In the genomic region with DNA sequence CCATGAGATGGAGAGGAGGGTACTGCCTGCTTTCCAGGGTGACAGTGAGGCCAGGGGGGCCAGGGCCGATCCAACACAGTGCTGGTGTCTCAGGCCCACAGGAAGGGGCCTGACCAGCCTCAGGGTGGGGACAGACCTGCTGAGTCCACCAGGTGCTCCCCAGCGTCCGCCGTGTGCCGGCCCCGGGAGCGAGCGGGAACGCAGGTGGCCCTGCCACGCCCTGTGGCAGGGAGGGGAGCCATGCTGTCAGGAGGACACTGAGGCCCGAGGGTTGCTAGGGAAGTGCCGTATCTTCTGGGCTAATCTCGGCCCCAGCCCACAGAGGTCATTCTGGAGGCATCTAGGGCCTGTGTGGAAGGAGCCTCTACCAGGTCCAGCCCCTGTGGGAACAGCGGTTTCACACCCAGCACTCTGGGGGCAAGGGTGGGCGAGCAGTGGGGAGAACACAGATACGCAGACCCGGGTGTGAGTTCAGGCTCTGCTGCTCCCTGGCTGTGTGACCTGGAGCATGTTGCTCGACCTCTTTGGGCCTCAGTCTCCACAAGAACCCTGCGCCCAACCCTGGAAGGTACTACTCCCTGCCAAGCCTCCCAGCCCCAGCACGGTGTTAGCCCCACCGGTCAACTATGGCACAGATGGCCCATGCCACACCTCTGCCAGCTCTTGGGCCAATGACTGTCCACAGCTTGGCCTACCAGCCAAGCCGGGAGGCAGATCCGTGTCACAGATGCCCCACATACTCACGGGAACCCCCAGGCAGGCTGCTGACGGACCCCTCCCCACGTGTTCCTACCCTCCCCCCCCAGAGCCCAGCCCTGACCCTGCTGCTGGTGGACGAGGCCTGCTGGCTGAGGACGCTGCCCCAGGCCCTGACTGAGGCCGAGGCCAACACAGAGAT, we compare ENCODE assay signal across 1 cellular context.
A peak's percentile ranks its signal among the peaks of the same experiment; 100 is the strongest.
TF ChIP-seq lines count a peak whose summit lies in the region.

No MANE protein-coding gene starts in this region.

TF ChIP-seq in K562, 482 proteins besides CTCF, POLR2A, EP300 and RAD21 (continued from another document and continues in another):
- TF ChIP-seq TRIM28 (IDR thresholded peaks at IDR 0.05) (no peak), TCFL5 (CRISPR knock-in tag; conservative IDR thresholded peaks at IDR 0.05) (no peak), E2F4 (CRISPR knock-in tag; IDR thresholded peaks at IDR 0.05; ENCODE audit: low read depth) (no peak), ELF1 (tag; IDR thresholded peaks at IDR 0.05) (no peak), CTBP1 (IDR thresholded peaks at IDR 0.05; ENCODE audit: borderline replicate concordance) (peak; percentile 87), ZFX (CRISPR knock-in tag; IDR thresholded peaks at IDR 0.05) (peak; percentile 69), NFATC3 (IDR thresholded peaks at IDR 0.05) (no peak), NFIC (IDR thresholded peaks at IDR 0.05) (no peak), ZNF398 (CRISPR knock-in tag; IDR thresholded peaks at IDR 0.05) (no peak), ZNF175 (CRISPR knock-in tag; IDR thresholded peaks at IDR 0.05; ENCODE audit: low read depth) (no peak), RCOR1 (IDR thresholded peaks at IDR 0.05; ENCODE audit: borderline replicate concordance in 1 of 2, low read depth in 2 of 2, low read length in 2 of 2) (peak in 1 of 2 experiments; percentile 73; a peak in 2 of 4 replicates), ZFP36 (IDR thresholded peaks at IDR 0.05; ENCODE audit: low read depth, low read length, partially characterized antibody) (no peak), KHSRP (IDR thresholded peaks at IDR 0.05) (no peak), KLF1 (tag; IDR thresholded peaks at IDR 0.05) (peak; percentile 22; the same call in 1 of the 2 replicates), USF1 (CRISPR knock-in tag; IDR thresholded peaks at IDR 0.05) (no peak), HDAC8 (tag; IDR thresholded peaks at IDR 0.05) (no peak), MYC (IDR thresholded peaks at IDR 0.05; ENCODE audit: low read depth, low read length) (peak; percentile 62), MYC (CRISPR knock-in tag; IDR thresholded peaks at IDR 0.05; ENCODE audit: borderline replicate concordance, low read depth) (no peak), ZNF644 (tag; IDR thresholded peaks at IDR 0.05; ENCODE audit: low read depth) (no peak), ZNF507 (tag; conservative IDR thresholded peaks at IDR 0.05) (no peak), CSDE1 (IDR thresholded peaks at IDR 0.05) (no peak), OTX1 (CRISPR knock-in tag; IDR thresholded peaks at IDR 0.05) (no peak), ARID3B (CRISPR knock-in tag; IDR thresholded peaks at IDR 0.05; ENCODE audit: borderline replicate concordance) (0 out of 2 replicates have a peak, but pooled peaks have one; percentile 54), WHSC1 (IDR thresholded peaks at IDR 0.05; ENCODE audit: low read length) (no peak), ZNF778 (CRISPR knock-in tag; IDR thresholded peaks at IDR 0.05) (no peak), NR4A1 (CRISPR knock-in tag; IDR thresholded peaks at IDR 0.05) (peak; percentile 64; the same call in 1 of the 2 replicates), NR4A1 (tag; IDR thresholded peaks at IDR 0.05) (no peak), ARID3A (IDR thresholded peaks at IDR 0.05; ENCODE audit: borderline replicate concordance, low read depth, low read length) (no peak), RHOXF2B (CRISPR knock-in tag; conservative IDR thresholded peaks at IDR 0.05) (no peak), ZNF766 (CRISPR knock-in tag; conservative IDR thresholded peaks at IDR 0.05) (no peak)
- TF ChIP-seq, protein P1, sequence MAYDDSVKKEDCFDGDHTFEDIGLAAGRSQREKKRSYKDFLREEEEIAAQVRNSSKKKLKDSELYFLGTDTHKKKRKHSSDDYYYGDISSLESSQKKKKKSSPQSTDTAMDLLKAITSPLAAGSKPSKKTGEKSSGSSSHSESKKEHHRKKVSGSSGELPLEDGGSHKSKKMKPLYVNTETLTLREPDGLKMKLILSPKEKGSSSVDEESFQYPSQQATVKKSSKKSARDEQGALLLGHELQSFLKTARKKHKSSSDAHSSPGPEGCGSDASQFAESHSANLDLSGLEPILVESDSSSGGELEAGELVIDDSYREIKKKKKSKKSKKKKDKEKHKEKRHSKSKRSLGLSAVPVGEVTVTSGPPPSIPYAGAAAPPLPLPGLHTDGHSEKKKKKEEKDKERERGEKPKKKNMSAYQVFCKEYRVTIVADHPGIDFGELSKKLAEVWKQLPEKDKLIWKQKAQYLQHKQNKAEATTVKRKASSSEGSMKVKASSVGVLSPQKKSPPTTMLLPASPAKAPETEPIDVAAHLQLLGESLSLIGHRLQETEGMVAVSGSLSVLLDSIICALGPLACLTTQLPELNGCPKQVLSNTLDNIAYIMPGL (CRISPR knock-in tag; IDR thresholded peaks at IDR 0.05) = no peak
- TF ChIP-seq, protein P2, sequence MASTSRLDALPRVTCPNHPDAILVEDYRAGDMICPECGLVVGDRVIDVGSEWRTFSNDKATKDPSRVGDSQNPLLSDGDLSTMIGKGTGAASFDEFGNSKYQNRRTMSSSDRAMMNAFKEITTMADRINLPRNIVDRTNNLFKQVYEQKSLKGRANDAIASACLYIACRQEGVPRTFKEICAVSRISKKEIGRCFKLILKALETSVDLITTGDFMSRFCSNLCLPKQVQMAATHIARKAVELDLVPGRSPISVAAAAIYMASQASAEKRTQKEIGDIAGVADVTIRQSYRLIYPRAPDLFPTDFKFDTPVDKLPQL (IDR thresholded peaks at IDR 0.05; ENCODE audit: extremely low read depth, insufficient read length) = no peak
- TF ChIP-seq, protein P3, sequence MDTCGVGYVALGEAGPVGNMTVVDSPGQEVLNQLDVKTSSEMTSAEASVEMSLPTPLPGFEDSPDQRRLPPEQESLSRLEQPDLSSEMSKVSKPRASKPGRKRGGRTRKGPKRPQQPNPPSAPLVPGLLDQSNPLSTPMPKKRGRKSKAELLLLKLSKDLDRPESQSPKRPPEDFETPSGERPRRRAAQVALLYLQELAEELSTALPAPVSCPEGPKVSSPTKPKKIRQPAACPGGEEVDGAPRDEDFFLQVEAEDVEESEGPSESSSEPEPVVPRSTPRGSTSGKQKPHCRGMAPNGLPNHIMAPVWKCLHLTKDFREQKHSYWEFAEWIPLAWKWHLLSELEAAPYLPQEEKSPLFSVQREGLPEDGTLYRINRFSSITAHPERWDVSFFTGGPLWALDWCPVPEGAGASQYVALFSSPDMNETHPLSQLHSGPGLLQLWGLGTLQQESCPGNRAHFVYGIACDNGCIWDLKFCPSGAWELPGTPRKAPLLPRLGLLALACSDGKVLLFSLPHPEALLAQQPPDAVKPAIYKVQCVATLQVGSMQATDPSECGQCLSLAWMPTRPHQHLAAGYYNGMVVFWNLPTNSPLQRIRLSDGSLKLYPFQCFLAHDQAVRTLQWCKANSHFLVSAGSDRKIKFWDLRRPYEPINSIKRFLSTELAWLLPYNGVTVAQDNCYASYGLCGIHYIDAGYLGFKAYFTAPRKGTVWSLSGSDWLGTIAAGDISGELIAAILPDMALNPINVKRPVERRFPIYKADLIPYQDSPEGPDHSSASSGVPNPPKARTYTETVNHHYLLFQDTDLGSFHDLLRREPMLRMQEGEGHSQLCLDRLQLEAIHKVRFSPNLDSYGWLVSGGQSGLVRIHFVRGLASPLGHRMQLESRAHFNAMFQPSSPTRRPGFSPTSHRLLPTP (IDR thresholded peaks at IDR 0.05; ENCODE audit: borderline replicate concordance, extremely low read depth, insufficient read length) = no peak
- TF ChIP-seq, protein P4, sequence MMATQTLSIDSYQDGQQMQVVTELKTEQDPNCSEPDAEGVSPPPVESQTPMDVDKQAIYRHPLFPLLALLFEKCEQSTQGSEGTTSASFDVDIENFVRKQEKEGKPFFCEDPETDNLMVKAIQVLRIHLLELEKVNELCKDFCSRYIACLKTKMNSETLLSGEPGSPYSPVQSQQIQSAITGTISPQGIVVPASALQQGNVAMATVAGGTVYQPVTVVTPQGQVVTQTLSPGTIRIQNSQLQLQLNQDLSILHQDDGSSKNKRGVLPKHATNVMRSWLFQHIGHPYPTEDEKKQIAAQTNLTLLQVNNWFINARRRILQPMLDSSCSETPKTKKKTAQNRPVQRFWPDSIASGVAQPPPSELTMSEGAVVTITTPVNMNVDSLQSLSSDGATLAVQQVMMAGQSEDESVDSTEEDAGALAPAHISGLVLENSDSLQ (IDR thresholded peaks at IDR 0.05) = peak; percentile 22; the same call in 1 of the 2 replicates
- TF ChIP-seq, protein P5, sequence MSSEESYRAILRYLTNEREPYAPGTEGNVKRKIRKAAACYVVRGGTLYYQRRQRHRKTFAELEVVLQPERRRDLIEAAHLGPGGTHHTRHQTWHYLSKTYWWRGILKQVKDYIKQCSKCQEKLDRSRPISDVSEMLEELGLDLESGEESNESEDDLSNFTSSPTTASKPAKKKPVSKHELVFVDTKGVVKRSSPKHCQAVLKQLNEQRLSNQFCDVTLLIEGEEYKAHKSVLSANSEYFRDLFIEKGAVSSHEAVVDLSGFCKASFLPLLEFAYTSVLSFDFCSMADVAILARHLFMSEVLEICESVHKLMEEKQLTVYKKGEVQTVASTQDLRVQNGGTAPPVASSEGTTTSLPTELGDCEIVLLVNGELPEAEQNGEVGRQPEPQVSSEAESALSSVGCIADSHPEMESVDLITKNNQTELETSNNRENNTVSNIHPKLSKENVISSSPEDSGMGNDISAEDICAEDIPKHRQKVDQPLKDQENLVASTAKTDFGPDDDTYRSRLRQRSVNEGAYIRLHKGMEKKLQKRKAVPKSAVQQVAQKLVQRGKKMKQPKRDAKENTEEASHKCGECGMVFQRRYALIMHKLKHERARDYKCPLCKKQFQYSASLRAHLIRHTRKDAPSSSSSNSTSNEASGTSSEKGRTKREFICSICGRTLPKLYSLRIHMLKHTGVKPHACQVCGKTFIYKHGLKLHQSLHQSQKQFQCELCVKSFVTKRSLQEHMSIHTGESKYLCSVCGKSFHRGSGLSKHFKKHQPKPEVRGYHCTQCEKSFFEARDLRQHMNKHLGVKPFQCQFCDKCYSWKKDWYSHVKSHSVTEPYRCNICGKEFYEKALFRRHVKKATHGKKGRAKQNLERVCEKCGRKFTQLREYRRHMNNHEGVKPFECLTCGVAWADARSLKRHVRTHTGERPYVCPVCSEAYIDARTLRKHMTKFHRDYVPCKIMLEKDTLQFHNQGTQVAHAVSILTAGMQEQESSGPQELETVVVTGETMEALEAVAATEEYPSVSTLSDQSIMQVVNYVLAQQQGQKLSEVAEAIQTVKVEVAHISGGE (CRISPR knock-in tag; IDR thresholded peaks at IDR 0.05) = no peak
- TF ChIP-seq, protein P6, sequence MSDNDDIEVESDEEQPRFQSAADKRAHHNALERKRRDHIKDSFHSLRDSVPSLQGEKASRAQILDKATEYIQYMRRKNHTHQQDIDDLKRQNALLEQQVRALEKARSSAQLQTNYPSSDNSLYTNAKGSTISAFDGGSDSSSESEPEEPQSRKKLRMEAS (CRISPR knock-in tag; IDR thresholded peaks at IDR 0.05) = peak; percentile 84
